ENCODE assay signal across 8 cellular contexts in genomic region chr4:23333946-23334878, GRCh38.
DNase-seq lines count a peak whose midpoint lies in the region; ATAC-seq and TF ChIP-seq lines count a peak whose summit lies in the region.

No MANE protein-coding gene starts in this region.

- peak overlapping the region; percentile 67 for H3K4me3 Mint-ChIP-seq in activated naive CD4-positive, alpha-beta T cell treated with anti-CD3 and anti-CD28 coated beads, Interleukin-2, amount 50 U/mL, for 24 hours
- no peak overlapping the region for H3K4me3 Mint-ChIP-seq in immature natural killer cell

- H3K36me3 Mint-ChIP-seq in activated naive CD4-positive, alpha-beta T cell treated with anti-CD3 and anti-CD28 coated beads, Interleukin-2, amount 50 U/mL, for 24 hours = no peaks in the 10 kb centered on the region
- no peaks in the 10 kb centered on the region for H3K36me3 Mint-ChIP-seq in immature natural killer cell

- no peaks in the 10 kb centered on the region for H3K4me1 ChIP-seq in testis

- H3K27ac Mint-ChIP-seq in activated naive CD4-positive, alpha-beta T cell treated with anti-CD3 and anti-CD28 coated beads, Interleukin-2, amount 50 U/mL, for 24 hours = peak overlapping the region; percentile 59
- H3K27ac Mint-ChIP-seq in immature natural killer cell = peak overlapping the region in 2 of 6 donors; percentile 23 to 55

- ATAC-seq in GM19452 (IDR thresholded peaks at IDR 0.05; ENCODE audit: unreplicated experiment) (peak; percentile 82), HG03432 (IDR thresholded peaks at IDR 0.05; ENCODE audit: unreplicated experiment) (peak; percentile 87)

- H3K27ac ChIP-seq in testis = no peak overlapping the region

- H3K9me3 ChIP-seq in testis = no peaks in the 10 kb centered on the region

- peaks cover 48% of the 10 kb centered on the region for H3K4me1 Mint-ChIP-seq in activated naive CD4-positive, alpha-beta T cell treated with anti-CD3 and anti-CD28 coated beads, Interleukin-2, amount 50 U/mL, for 24 hours
- peaks cover 13 to 22% of the 10 kb centered on the region in 2 donors for H3K4me1 Mint-ChIP-seq in immature natural killer cell

- peak in 1 of 3 experiments; percentile 9 for TF ChIP-seq CTCF in testis (IDR thresholded peaks at IDR 0.05)

- peaks cover 5% of the 10 kb centered on the region for H3K9me3 Mint-ChIP-seq in activated naive CD4-positive, alpha-beta T cell treated with anti-CD3 and anti-CD28 coated beads, Interleukin-2, amount 50 U/mL, for 24 hours
- H3K9me3 Mint-ChIP-seq in immature natural killer cell = peaks cover 5 to 49% (median 8%) of the 10 kb centered on the region in 6 donors

- H3K27me3 Mint-ChIP-seq in activated naive CD4-positive, alpha-beta T cell treated with anti-CD3 and anti-CD28 coated beads, Interleukin-2, amount 50 U/mL, for 24 hours = no peaks in the 10 kb centered on the region
- peaks cover 0 to 4% (median 0%) of the 10 kb centered on the region in 3 donors for H3K27me3 Mint-ChIP-seq in immature natural killer cell (ENCODE audit: low read depth in 3 of 3)

- no peaks in the 10 kb centered on the region for H3K36me3 ChIP-seq in testis (ENCODE audit: low read depth, missing control alignments)

- no peak overlapping the region for H3K4me3 ChIP-seq in testis

- H3K27me3 ChIP-seq in testis = no peaks in the 10 kb centered on the region

- 59% methylated on average over 5 of the region's 5 CpGs for WGBS in testis, 2 donors

- intact Hi-C loops in testis (cut with DNase I; ENCODE audit: low total_unique reads) = no loop called here
- intact Hi-C loops in posterior vena cava (cut with DNase I) = no loop called here

- TF ChIP-seq POLR2A in testis (IDR thresholded peaks at IDR 0.05) = no peak

- in situ Hi-C loops in Caki2 (cut with HindIII; ENCODE audit: low pct_unique_long_range_greater_than_20kb, low sequenced_read_pairs) = no loop called here

- DNase-seq in Caki2 (ENCODE audit: low read depth) (peak; percentile 96), NCI-H526 (lab: John Stamatoyannopoulos, UW) (peak; percentile 30 to 50), immature natural killer cell (peak; percentile 0 to 18 (median 8)), testis (no peak), posterior vena cava (ENCODE audit: low spot score) (no peak)

Comparison
In these comparisons a context has a peak if more than half of its experiments do, and no peak if none do; other contexts are left out.
1. DNase-seq: peak in Caki2 (single experiment), NCI-H526 (2 of 2) and immature natural killer cell (3 of 3); none in testis (single experiment) and posterior vena cava (single experiment).